ENCODE assay signal across 24 cellular contexts in genomic region chr17:44904001-44904984, GRCh38. TPM values are rescaled to one million over a fixed set of nuclear protein-coding genes. Genes with fewer than 3 reads are reported as not detected.
A peak's percentile ranks its signal among the peaks of the same experiment; 100 is the strongest.
DNase-seq lines count a peak whose midpoint lies in the region; ATAC-seq, FAIRE-seq and TF ChIP-seq lines count a peak whose summit lies in the region.
"Had no signal": no experiment of that assay in that cellular context is flagged by ENCODE, and none has a peak within 500 bp of the region (broad histone marks: within the 10 kb centered on the region; RNA-seq: fewer than 3 reads in every experiment).

No MANE protein-coding gene starts in this region.

- peak; percentile 37 for DNase-seq in GM12865 (ENCODE audit: low read depth)
- DNase-seq in RWPE2 (ENCODE audit: low spot score) = no peak
- no peak for DNase-seq in left colon
- peak; percentile 63 for DNase-seq in osteoblast (ENCODE audit: insufficient read length, low spot score, missing footprints)
- DNase-seq in NCI-H2029 treated with DMSO at 0.1 percent for 48 hours (lab: John Stamatoyannopoulos, UW) = no peak
- DNase-seq in RCC 7860 (ENCODE audit: low spot score) = no peak
- DNase-seq: ACHN; Calu3; CD8-positive, alpha-beta T cell; GF-D8; KBM-7; NCI-H1092; NCI-H146; NCI-H2029; NCI-H226; NCI-H510A treated with DMSO at 0.1 percent for 48 hours; NCI-H748 treated with DMSO at 0.1 percent for 48 hours; T-helper 1 cell had no signal

- H3K27ac ChIP-seq in RWPE2 (ENCODE audit: poor library complexity, severe bottlenecking) (peak overlapping the region; percentile 70), osteoblast (ENCODE audit: low read depth, low read length) (no peak overlapping the region)

- no peak overlapping the region for H2AFZ ChIP-seq in osteoblast (ENCODE audit: low read length)
- H2AFZ ChIP-seq: GM23248 had no signal

- H3K9me3 ChIP-seq in RWPE2 (ENCODE audit: severe bottlenecking) = no peaks in the 10 kb centered on the region
- no peaks in the 10 kb centered on the region for H3K9me3 ChIP-seq in osteoblast (ENCODE audit: low read depth, low read length)
- H3K9me3 ChIP-seq: BLaER1 treated with 17β-estradiol and CSF1 and Interleukin-3, amounts not matched to agents 10 nM and 100 nM; HAP-1; SJSA1 had no signal

- intact Hi-C loops in left colon (cut with DNase I, micrococcal nuclease) = no loop called here

- H3K36me3 ChIP-seq in RWPE2 (ENCODE audit: low read depth) = no peaks in the 10 kb centered on the region
- H3K36me3 ChIP-seq in osteoblast (ENCODE audit: insufficient read depth, low read length) = no peaks in the 10 kb centered on the region
- H3K36me3 ChIP-seq: BLaER1 treated with 17β-estradiol and CSF1 and Interleukin-3, amounts not matched to agents 10 nM and 100 nM; HAP-1; SJSA1 had no signal

- TF ChIP-seq CTCF in GM12865 (IDR thresholded peaks at IDR 0.05; ENCODE audit: insufficient read depth, low read depth, low read length, missing control alignments) (no peak), RWPE2 (IDR thresholded peaks at IDR 0.05; ENCODE audit: poor library complexity, severe bottlenecking) (no peak), osteoblast (IDR thresholded peaks at IDR 0.05; ENCODE audit: extremely low read depth, low read depth, low read length) (no peak)

- H3K27me3 ChIP-seq in RWPE2 (ENCODE audit: insufficient read depth, poor library complexity, severe bottlenecking) (no peaks in the 10 kb centered on the region), osteoblast (ENCODE audit: insufficient read depth, low read length) (no peaks in the 10 kb centered on the region)
- H3K27me3 ChIP-seq: SJSA1 had no signal

- no peak overlapping the region for H3K4me2 ChIP-seq in osteoblast (ENCODE audit: insufficient read depth, low read length)

- H3K4me3 ChIP-seq in GM12865 (ENCODE audit: low read depth, low read length) = no peak overlapping the region
- H3K4me3 ChIP-seq in RWPE2 (ENCODE audit: severe bottlenecking) = no peak overlapping the region
- H3K4me3 ChIP-seq in osteoblast (ENCODE audit: insufficient read depth, low read length) = no peak overlapping the region
- H3K4me3 ChIP-seq: BLaER1 treated with 17β-estradiol and CSF1 and Interleukin-3, amounts not matched to agents 10 nM and 100 nM; GM23248; HAP-1; SJSA1 had no signal

- no peak for FAIRE-seq in RCC 7860 (lab: Jason Lieb, UNC)

- peaks cover 39% of the 10 kb centered on the region for H3K4me1 ChIP-seq in RWPE2 (ENCODE audit: insufficient read depth, poor library complexity, severe bottlenecking)
- peaks cover 62% of the 10 kb centered on the region for H3K4me1 ChIP-seq in osteoblast (ENCODE audit: insufficient read depth, low read length)
- H3K4me1 ChIP-seq: HAP-1 had no signal

- no peaks in the 10 kb centered on the region for H4K20me1 ChIP-seq in osteoblast (ENCODE audit: insufficient read depth, low read length)
- H4K20me1 ChIP-seq: BLaER1 treated with 17β-estradiol and CSF1 and Interleukin-3, amounts not matched to agents 10 nM and 100 nM had no signal

- H3K79me2 ChIP-seq in osteoblast (ENCODE audit: insufficient read depth, low read length) = peaks cover under 1% of the 10 kb centered on the region

- ATAC-seq in RWPE2 (ENCODE audit: low read depth) (no peak), left colon (peak; percentile 19), GM19328 (IDR thresholded peaks at IDR 0.05; ENCODE audit: unreplicated experiment) (no peak), HG03135 (IDR thresholded peaks at IDR 0.05; ENCODE audit: unreplicated experiment) (no peak)
- ATAC-seq: CD8-positive, alpha-beta T cell had no signal

RNA-seq across cellular contexts. Expression of gene EFTUD2, which starts 5.0 kb away (rescaled TPM):
- total RNA-seq in left colon (10 to 100 TPM; 72.6 to 77.5 TPM), osteoblast (72.7 and 81.0 TPM in 2 replicates)

RNA-seq across cellular contexts. Expression of gene GFAP, which starts 11.0 kb away (rescaled TPM):
- total RNA-seq in left colon (under 1 TPM; 0.11 to 0.37 TPM), osteoblast (under 0.01 TPM in 2 replicates)
- total RNA-seq: Calu3; CD8-positive, alpha-beta T cell; GM23248; SJSA1 had no signal

RNA-seq across cellular contexts. Expression of gene KIF18B, which starts 43.3 kb away (rescaled TPM):
- total RNA-seq in left colon (1 to 10 TPM; 3.0 to 8.8 TPM), osteoblast (0.72 and 1.2 TPM in 2 replicates)

RNA-seq across cellular contexts. Expression of gene HIGD1B, which starts 56.6 kb away (rescaled TPM):
- total RNA-seq in left colon = 1 to 10 TPM in 1 of 2 donors, not detected in 1; 1.3 TPM
- total RNA-seq in osteoblast = not detected in 2 replicates
- total RNA-seq: Calu3; CD8-positive, alpha-beta T cell; GM23248; SJSA1 had no signal

Comparison
In these comparisons a context has a peak if more than half of its experiments do, and no peak if none do; other contexts are left out.
1. DNase-seq: peak in GM12865 (single experiment) and osteoblast (single experiment); none in RWPE2 (single experiment), left colon (0 of 2), NCI-H2029 treated with DMSO at 0.1 percent for 48 hours (single experiment) and RCC 7860 (single experiment).